In genomic region chr12:67068773-67069450, GRCh38 we compare ENCODE assay signal across 8 cellular contexts.
DNase-seq lines count a peak whose midpoint lies in the region; ATAC-seq and TF ChIP-seq lines count a peak whose summit lies in the region.

No MANE protein-coding gene starts in this region.

- H3K9me3 ChIP-seq in muscle layer of colon (ENCODE audit: low read length) (no peaks in the 10 kb centered on the region), tibial nerve (no peaks in the 10 kb centered on the region)

- H3K9me3 Mint-ChIP-seq in endothelial cell (ENCODE audit: unreplicated experiment): no peaks in the 10 kb centered on the region

- H3K36me3 ChIP-seq in muscle layer of colon (ENCODE audit: insufficient read depth, low read length): no peaks in the 10 kb centered on the region
- H3K36me3 ChIP-seq in tibial nerve: no peaks in the 10 kb centered on the region

- H3K27me3 Mint-ChIP-seq in endothelial cell (ENCODE audit: unreplicated experiment): peaks cover 15% of the 10 kb centered on the region

- DNase-seq in NCI-H1417 (lab: John Stamatoyannopoulos, UW) (peak; percentile 11 to 87 (median 84)), NCI-H1417 treated with DMSO at 0.1 percent for 48 hours (lab: John Stamatoyannopoulos, UW) (no peak), NCI-H146 (lab: John Stamatoyannopoulos, UW) (peak; percentile 80), endothelial cell (ENCODE audit: low spot score) (peak; percentile 62), tibial nerve (ENCODE audit: low spot score in 2 of 2) (no peak)
- peak; percentile 40 to 45 for DNase-seq in activated CD4-positive, alpha-beta T cell treated with anti-CD3 and anti-CD28 coated beads, Interleukin-2, amount 50 U/mL, for 4 hours

- no peak overlapping the region for H3K27ac Mint-ChIP-seq in endothelial cell (ENCODE audit: unreplicated experiment)

- TF ChIP-seq EP300 in tibial nerve (IDR thresholded peaks at IDR 0.05): no peak

- H3K4me3 Mint-ChIP-seq in endothelial cell (ENCODE audit: unreplicated experiment): peak overlapping the region; percentile 96

- ATAC-seq in HG02588 (IDR thresholded peaks at IDR 0.05; ENCODE audit: unreplicated experiment): peak; percentile 61

- no peak for TF ChIP-seq POLR2A in tibial nerve (IDR thresholded peaks at IDR 0.05)

- H3K4me1 ChIP-seq in muscle layer of colon (ENCODE audit: insufficient read depth, low read length) (peaks cover 11% of the 10 kb centered on the region), tibial nerve (peaks cover 0 to 20% (median 6%) of the 10 kb centered on the region in 4 donors)

- WGBS in tibial nerve, 2 donors: 0 to 1% methylated on average over 18 to 24 of the region's 81 CpGs

- no peaks in the 10 kb centered on the region for H3K36me3 Mint-ChIP-seq in endothelial cell (ENCODE audit: low read depth, unreplicated experiment)

- no peaks in the 10 kb centered on the region for H3K27me3 ChIP-seq in muscle layer of colon (ENCODE audit: control insufficient read depth in 1 of 2, insufficient read depth in 2 of 2, low read length in 2 of 2)
- H3K27me3 ChIP-seq in tibial nerve: peaks cover 0 to 56% of the 10 kb centered on the region in 2 donors

- H3K27ac ChIP-seq in muscle layer of colon (ENCODE audit: low read depth, low read length): peak overlapping the region; percentile 55
- H3K27ac ChIP-seq in tibial nerve: peak overlapping the region in 1 of 4 donors; percentile 48

- H3K4me3 ChIP-seq in muscle layer of colon (ENCODE audit: low read depth in 1 of 2, low read length in 2 of 2) (peak overlapping the region; percentile 63 to 75), tibial nerve (peak overlapping the region; percentile 32 to 64 (median 54))

- H3K4me1 Mint-ChIP-seq in endothelial cell (ENCODE audit: unreplicated experiment): peaks cover 18% of the 10 kb centered on the region

- no peak overlapping the region for H3K9ac ChIP-seq in muscle layer of colon (ENCODE audit: low read length)

- TF ChIP-seq CTCF in endothelial cell (IDR thresholded peaks at IDR 0.05; ENCODE audit: unreplicated experiment) (no peak), tibial nerve (IDR thresholded peaks at IDR 0.05) (no peak)

Comparison
In these comparisons a context has a peak if more than half of its experiments do, and no peak if none do; other contexts are left out.
1. DNase-seq: peak in NCI-H1417 (3 of 3), NCI-H146 (single experiment), activated CD4-positive, alpha-beta T cell treated with anti-CD3 and anti-CD28 coated beads, Interleukin-2, amount 50 U/mL, for 4 hours (2 of 2) and endothelial cell (single experiment); none in NCI-H1417 treated with DMSO at 0.1 percent for 48 hours (single experiment) and tibial nerve (0 of 2).